Comparison of ENCODE assay signal across 9 cellular contexts in the genomic region with DNA sequence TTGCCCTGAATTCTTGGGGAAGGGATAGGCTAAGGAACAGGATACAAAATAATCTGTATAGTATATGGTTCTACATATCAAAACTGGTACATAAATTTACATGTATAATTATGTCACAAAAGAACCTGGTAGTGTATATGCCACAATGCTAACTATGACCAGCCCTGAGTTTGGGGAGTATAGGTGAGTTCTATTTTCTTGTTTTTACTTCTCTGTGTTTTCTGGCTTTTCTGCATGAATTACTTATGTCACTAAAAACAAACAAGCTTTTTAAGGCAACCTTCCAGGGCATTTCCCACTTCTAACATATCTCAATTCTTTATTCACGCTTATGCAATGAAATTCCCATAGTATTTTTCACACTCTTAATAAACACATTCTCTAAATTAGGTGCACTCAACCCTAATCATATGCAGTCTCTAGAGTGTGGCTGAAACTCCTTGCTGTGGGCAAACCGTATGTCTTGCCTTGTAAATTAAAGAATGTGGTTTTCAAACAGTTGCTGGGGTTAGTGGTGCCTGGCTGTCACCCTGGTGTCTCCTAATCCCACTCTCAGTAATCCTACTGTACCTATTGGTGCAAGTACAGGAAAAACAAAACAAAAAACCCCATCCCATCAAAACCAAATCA. TPM values are rescaled to one million over a fixed set of nuclear protein-coding genes. Genes with fewer than 3 reads are reported as not detected.
A peak's percentile ranks its signal among the peaks of the same experiment; 100 is the strongest.
DNase-seq lines count a peak whose midpoint lies in the region; ATAC-seq, FAIRE-seq and TF ChIP-seq lines count a peak whose summit lies in the region.
"Had no signal": no experiment of that assay in that cellular context is flagged by ENCODE, and none has a peak within 500 bp of the region (broad histone marks: within the 10 kb centered on the region; RNA-seq: fewer than 3 reads in every experiment).

No MANE protein-coding gene starts in this region.

- no peak for TF ChIP-seq POLR2A in K562 (conservative IDR thresholded peaks at IDR 0.05)

- BruUV-seq in K562 (replicated peaks; lab: Mats Ljungman, UMichigan), result no TSS peak

- no peak for TF ChIP-seq EP300 in K562 (IDR thresholded peaks at IDR 0.05; ENCODE audit: low read length)

- peaks cover 61 to 81% of the 10 kb centered on the region in 2 experiments for H3K27me3 ChIP-seq in K562 (ENCODE audit: control insufficient read depth in 2 of 2, insufficient read depth in 2 of 2, low read length in 2 of 2)
- H3K27me3 ChIP-seq in CD4-positive, alpha-beta T cell (ENCODE audit: control insufficient read depth, insufficient read depth, low read length), result no peaks in the 10 kb centered on the region

- H3K9me3 ChIP-seq in K562 (replicated peaks; ENCODE audit: control insufficient read depth, insufficient read depth, low read depth, low read length), result no peaks in the 10 kb centered on the region
- H3K9me3 ChIP-seq in CD4-positive, alpha-beta T cell (ENCODE audit: control insufficient read depth, low read length), result no peaks in the 10 kb centered on the region

- CTCF ChIA-PET in K562 (lab: Yijun Ruan, JAX; ENCODE audit: low intra/inter-chr PET ratio), result no interaction called here
- CTCF ChIA-PET in CD4-positive, alpha-beta T cell (lab: Charles Lee), result interaction anchor here (1.5 kb wide), 1 partner anchor 61 kb away, joined by 4 read pairs; no protein-coding TSS in a partner anchor

- intact Hi-C loops in K562 (cut with micrococcal nuclease), result no loop called here
- intact Hi-C loops in CD4-positive, alpha-beta T cell (cut with DNase I, micrococcal nuclease), result no loop called here

- H3K4me2 ChIP-seq in K562 (ENCODE audit: insufficient read depth, low read length), result no peak overlapping the region

- no peaks in the 10 kb centered on the region for H3K9me1 ChIP-seq in K562 (ENCODE audit: control insufficient read depth, insufficient read depth, low read length)

- H3K27me3 Mint-ChIP-seq in CD4-positive, alpha-beta T cell, result peaks cover 6% of the 10 kb centered on the region

- no peaks in the 10 kb centered on the region for H3K4me1 Mint-ChIP-seq in CD4-positive, alpha-beta T cell (ENCODE audit: low read depth)

- no peak overlapping the region for H3K4me3 ChIP-seq in K562

- POLR2A ChIA-PET in K562 (lab: Yijun Ruan, JAX), result interaction anchor here (1.0 to 1.4 kb wide), 3 partner anchors 9 to 14 kb away, joined by 3 to 6 read pairs (median 4); a partner anchor contains a TSS
- POLR2A ChIA-PET in CD4-positive, alpha-beta T cell (lab: Charles Lee), result no interaction called here

- no peak overlapping the region for H3K9ac ChIP-seq in K562 (ENCODE audit: insufficient read depth in 1 of 2, low read depth in 2 of 2, low read length in 2 of 2)

- H4K20me1 ChIP-seq in K562 (replicated peaks; ENCODE audit: control insufficient read depth, insufficient read depth, low read length), result no peaks in the 10 kb centered on the region

- no peak overlapping the region for H2AFZ ChIP-seq in K562 (ENCODE audit: low read depth, low read length)

- no peaks in the 10 kb centered on the region for H3K36me3 Mint-ChIP-seq in CD4-positive, alpha-beta T cell (ENCODE audit: low read depth)

- no peak overlapping the region for H3K4me3 Mint-ChIP-seq in CD4-positive, alpha-beta T cell

- FAIRE-seq in K562 (lab: Jason Lieb, UNC), result no peak

- TF ChIP-seq RAD21 in K562 (CRISPR knock-in tag; conservative IDR thresholded peaks at IDR 0.05 in 1 of 2, IDR thresholded peaks at IDR 0.05 in 1 of 2), result no peak

- in situ Hi-C loops in K562 (cut with MboI), result no loop called here

- no peak overlapping the region for H3K27ac ChIP-seq in K562 (ENCODE audit: extremely low read depth, low read depth, low read length)
- H3K27ac ChIP-seq in CD4-positive, alpha-beta T cell (ENCODE audit: low read depth, low read length), result no peak overlapping the region
- H3K27ac ChIP-seq: HL-60 had no signal

- no peak for TF ChIP-seq CTCF in K562 (IDR thresholded peaks at IDR 0.05 in 2 of 3, conservative IDR thresholded peaks at IDR 0.05 in 1 of 3; ENCODE audit: insufficient read depth in 2 of 3, low read depth in 1 of 3, low read length in 3 of 3)
- no peak for TF ChIP-seq CTCF in CD4-positive, alpha-beta T cell (IDR thresholded peaks at IDR 0.05)

- H3K79me2 ChIP-seq in K562 (ENCODE audit: control insufficient read depth, insufficient read depth, low read length), result no peaks in the 10 kb centered on the region

- peak; percentile 89 for ATAC-seq in GM18870 (IDR thresholded peaks at IDR 0.05; ENCODE audit: unreplicated experiment)
- ATAC-seq in GM21515 (IDR thresholded peaks at IDR 0.05; ENCODE audit: unreplicated experiment), result peak; percentile 90
- ATAC-seq in HG03159 (IDR thresholded peaks at IDR 0.05; ENCODE audit: unreplicated experiment), result peak; percentile 81
- no peak for ATAC-seq in K562
- no peak for ATAC-seq in CD4-positive, alpha-beta T cell (ENCODE audit: poor library complexity)

- WGBS in K562 (ENCODE audit: insufficient coverage, low coverage, missing lambda C conversion rate), result 2% methylated on average over 2 of the region's 2 CpGs

- no peaks in the 10 kb centered on the region for H3K9me3 Mint-ChIP-seq in CD4-positive, alpha-beta T cell

- no peak overlapping the region for H3K27ac Mint-ChIP-seq in CD4-positive, alpha-beta T cell

- peaks cover 2 to 4% of the 10 kb centered on the region in 2 experiments; a peak in 3 of 5 replicates for H3K4me1 ChIP-seq in K562 (replicated peaks in 1 of 2; ENCODE audit: control insufficient read depth in 2 of 2, insufficient read depth in 2 of 2, low read length in 2 of 2)

- H3K36me3 ChIP-seq in K562 (ENCODE audit: control insufficient read depth, insufficient read depth, low read length), result no peaks in the 10 kb centered on the region

- DNase-seq in K562 (ENCODE audit: extremely low read depth in 1 of 4, low spot score in 3 of 4) (no peak), AG08396 (ENCODE audit: low spot score) (no peak), AG20443 (ENCODE audit: low spot score) (no peak)
- no peak for DNase-seq in CD4-positive, alpha-beta T cell
- DNase-seq: NCI-H510A had no signal

TF ChIP-seq in K562, 482 proteins besides CTCF, POLR2A, EP300 and RAD21:
- TF ChIP-seq HLTF (IDR thresholded peaks at IDR 0.05), result no peak
- TF ChIP-seq BMI1 (IDR thresholded peaks at IDR 0.05; ENCODE audit: low read length), result 0 out of 2 replicates have a peak, but pooled peaks have one; percentile 15
- TF ChIP-seq SLC30A9 (CRISPR knock-in tag; IDR thresholded peaks at IDR 0.05), result no peak
- TF ChIP-seq IRF2 (CRISPR knock-in tag; IDR thresholded peaks at IDR 0.05), result no peak
- no peak for TF ChIP-seq KDM1A (IDR thresholded peaks at IDR 0.05)
- TF ChIP-seq FOSL1 (tag; conservative IDR thresholded peaks at IDR 0.05), result no peak
- no peak for TF ChIP-seq SMAD3 (CRISPR knock-in tag; conservative IDR thresholded peaks at IDR 0.05)
- no peak for TF ChIP-seq HNRNPK (IDR thresholded peaks at IDR 0.05; ENCODE audit: low read depth, low read length, poor library complexity, severe bottlenecking)

RNA-seq across cellular contexts. Expression of a gene that starts 14.0 kb away (rescaled TPM):
- total RNA-seq in K562 (2011; cell fraction: chromatin; rRNA removed; ENCODE audit: low replicate concordance), result 622 and 799 TPM in 2 replicates
- total RNA-seq in K562 (2011; cell fraction: nucleolus; rRNA removed), result 847 and 892 TPM in 2 replicates
- total RNA-seq in K562 (2011; cell fraction: nucleoplasm; rRNA removed), result 1,016 and 1,247 TPM in 2 replicates
- 294 and 361 TPM in 2 replicates for total RNA-seq in K562 (2014; rRNA removed)
- total RNA-seq in K562 (2014; rRNA removed; fragmentation: Illumina TruSeq; extraction: Trizol), result 236 and 238 TPM in 2 replicates
- total RNA-seq in K562 (2015; rRNA removed; fragmentation: Illumina TruSeq; extraction: Trizol), result 173 and 188 TPM in 2 replicates
- 254 and 296 TPM in 2 replicates for total RNA-seq in K562 (2021)
- polyA plus RNA-seq in K562 (2011; rRNA removed), result 625 and 787 TPM in 2 replicates
- polyA plus RNA-seq in K562 (2011; cell fraction: cytosol; rRNA removed), result 709 and 1,098 TPM in 2 replicates
- 446 and 453 TPM in 2 replicates for polyA plus RNA-seq in K562 (2011; cell fraction: nucleus; rRNA removed)
- polyA plus RNA-seq in K562 (2012), result 116 and 259 TPM in 2 replicates
- polyA plus RNA-seq in K562 (2014; fragmentation: Illumina TruSeq; extraction: Trizol), result 188 and 224 TPM in 2 replicates
- polyA plus RNA-seq in K562 (2014; fragmentation: Nextera tagmentation; extraction: Ambion mirVana), result 10 to 100 TPM; 57.1 to 69.2 TPM
- polyA plus RNA-seq in K562 (2014; rRNA removed), result 250 and 268 TPM in 2 replicates
- 551 and 619 TPM in 2 replicates for polyA minus RNA-seq in K562 (2011; rRNA and poly(A)+ RNA removed)
- 392 and 408 TPM in 2 replicates for polyA minus RNA-seq in K562 (2011; cell fraction: cytosol; rRNA and poly(A)+ RNA removed)
- 329 and 473 TPM in 2 replicates for polyA minus RNA-seq in K562 (2011; cell fraction: nucleus; rRNA and poly(A)+ RNA removed)
- 10 to 100 TPM; 58.1 to 60.9 TPM for total RNA-seq in CD4-positive, alpha-beta T cell

Comparison
In these comparisons a context has a peak if more than half of its experiments do, and no peak if none do; other contexts are left out.
1. ATAC-seq: peak in GM18870 (single experiment), GM21515 (single experiment) and HG03159 (single experiment); none in K562 (single experiment) and CD4-positive, alpha-beta T cell (single experiment).